Comparison of ENCODE assay signal across 8 cellular contexts in genomic region chr16:8885674-8886592, GRCh38. TPM values are rescaled to one million over a fixed set of nuclear protein-coding genes. Genes with fewer than 3 reads are reported as not detected.
A peak's percentile ranks its signal among the peaks of the same experiment; 100 is the strongest.
DNase-seq lines count a peak whose midpoint lies in the region; ATAC-seq and TF ChIP-seq lines count a peak whose summit lies in the region.

No MANE protein-coding gene starts in this region.

- H3K27me3 ChIP-seq in CD8-positive, alpha-beta T cell (ENCODE audit: insufficient read depth, low read length) = no peaks in the 10 kb centered on the region

- H3K27me3 Mint-ChIP-seq in effector memory CD8-positive, alpha-beta T cell = peaks cover 9 to 15% of the 10 kb centered on the region in 2 donors
- H3K27me3 Mint-ChIP-seq in natural killer cell (ENCODE audit: low read depth in 2 of 2) = peaks cover 0 to 8% of the 10 kb centered on the region in 2 donors
- H3K27me3 Mint-ChIP-seq in CD8-positive, alpha-beta T cell (ENCODE audit: low read depth) = peaks cover 7% of the 10 kb centered on the region

- peaks cover 11 to 14% of the 10 kb centered on the region in 2 donors for H3K4me1 Mint-ChIP-seq in effector memory CD8-positive, alpha-beta T cell (ENCODE audit: low read depth in 2 of 2)
- H3K4me1 Mint-ChIP-seq in natural killer cell = peaks cover 12 to 20% of the 10 kb centered on the region in 2 donors
- H3K4me1 Mint-ChIP-seq in CD8-positive, alpha-beta T cell (ENCODE audit: low read depth) = peaks cover 14% of the 10 kb centered on the region

- intact Hi-C loops in natural killer cell (cut with micrococcal nuclease) = no loop called here
- intact Hi-C loops in CD8-positive, alpha-beta T cell (cut with DNase I, micrococcal nuclease) = no loop called here

- peak overlapping the region; percentile 71 to 73 for H3K27ac Mint-ChIP-seq in effector memory CD8-positive, alpha-beta T cell
- peak overlapping the region in 1 of 2 donors; percentile 56 for H3K27ac Mint-ChIP-seq in natural killer cell
- H3K27ac Mint-ChIP-seq in CD8-positive, alpha-beta T cell = no peak overlapping the region

- no peaks in the 10 kb centered on the region for H3K9me3 ChIP-seq in CD8-positive, alpha-beta T cell (ENCODE audit: low read length)

- H3K4me3 Mint-ChIP-seq in effector memory CD8-positive, alpha-beta T cell = no peak overlapping the region
- H3K4me3 Mint-ChIP-seq in natural killer cell = no peak overlapping the region
- H3K4me3 Mint-ChIP-seq in CD8-positive, alpha-beta T cell = no peak overlapping the region

- H3K9me3 Mint-ChIP-seq in effector memory CD8-positive, alpha-beta T cell = no peaks in the 10 kb centered on the region
- no peaks in the 10 kb centered on the region for H3K9me3 Mint-ChIP-seq in natural killer cell
- H3K9me3 Mint-ChIP-seq in CD8-positive, alpha-beta T cell = no peaks in the 10 kb centered on the region

- peaks cover 18% of the 10 kb centered on the region for H3K36me3 Mint-ChIP-seq in effector memory CD8-positive, alpha-beta T cell (ENCODE audit: insufficient read depth)
- H3K36me3 Mint-ChIP-seq in natural killer cell = no peaks in the 10 kb centered on the region
- peaks cover 14% of the 10 kb centered on the region for H3K36me3 Mint-ChIP-seq in CD8-positive, alpha-beta T cell

- H3K36me3 ChIP-seq in CD8-positive, alpha-beta T cell (ENCODE audit: insufficient read depth, low read length) = peaks cover 4% of the 10 kb centered on the region

- peak; percentile 42 for ATAC-seq in effector memory CD8-positive, alpha-beta T cell (replicated peaks)
- ATAC-seq in natural killer cell (peak in 2 of 3 donors; percentile 17 to 47), HG02642 (IDR thresholded peaks at IDR 0.05; ENCODE audit: poor library complexity, unreplicated experiment) (no peak), GM18907 (IDR thresholded peaks at IDR 0.05; ENCODE audit: unreplicated experiment) (no peak), GM19395 (IDR thresholded peaks at IDR 0.05; ENCODE audit: unreplicated experiment) (no peak)
- no peak for ATAC-seq in CD8-positive, alpha-beta T cell

- H3K27ac ChIP-seq in CD8-positive, alpha-beta T cell (ENCODE audit: low read depth, low read length) = no peak overlapping the region

- TF ChIP-seq CTCF in natural killer cell (IDR thresholded peaks at IDR 0.05) = no peak
- no peak for TF ChIP-seq CTCF in CD8-positive, alpha-beta T cell (IDR thresholded peaks at IDR 0.05)

- CTCF ChIA-PET in CD8-positive, alpha-beta T cell (lab: Charles Lee) = interaction anchor here (1.5 to 2.3 kb wide), 2 partner anchors 123 to 319 kb away, joined by 4 to 7 read pairs; no protein-coding TSS in a partner anchor

- DNase-seq in Daoy (ENCODE audit: low read depth) (peak; percentile 55), NCI-H1092 treated with DMSO at 0.1 percent for 48 hours (lab: John Stamatoyannopoulos, UW) (peak; percentile 31), natural killer cell (no peak)
- DNase-seq in effector memory CD8-positive, alpha-beta T cell = no peak
- no peak for DNase-seq in CD8-positive, alpha-beta T cell

- H3K4me1 ChIP-seq in CD8-positive, alpha-beta T cell (ENCODE audit: insufficient read depth, low read length) = peaks cover 9% of the 10 kb centered on the region

- H3K4me3 ChIP-seq in CD8-positive, alpha-beta T cell (ENCODE audit: low read depth, low read length) = no peak overlapping the region

- POLR2A ChIA-PET in CD8-positive, alpha-beta T cell (lab: Charles Lee) = no interaction called here

RNA-seq across cellular contexts. Expression of gene LITAFD, which starts 3.8 kb away (rescaled TPM):
- total RNA-seq in Daoy (2014; rRNA removed; shearing (Covaris generic)) = not detected in 2 replicates
- total RNA-seq in natural killer cell = 1 to 10 TPM in 1 of 3 donors, under 1 TPM in 2; 0.21 to 1.1 (median 0.29) TPM
- not detected for total RNA-seq in CD8-positive, alpha-beta T cell

RNA-seq across cellular contexts. Expression of gene CARHSP1, which starts 17.1 kb away (rescaled TPM):
- 55.9 and 58.5 TPM in 2 replicates for total RNA-seq in Daoy (2014; rRNA removed; shearing (Covaris generic))
- 10 to 100 TPM; 59.0 to 70.0 (median 60.1) TPM for total RNA-seq in natural killer cell
- 10 to 100 TPM; 28.0 to 33.3 TPM for total RNA-seq in CD8-positive, alpha-beta T cell

Comparison
In these comparisons a context has a peak if more than half of its experiments do, and no peak if none do; other contexts are left out.
1. DNase-seq: peak in Daoy (single experiment) and NCI-H1092 treated with DMSO at 0.1 percent for 48 hours (single experiment); none in effector memory CD8-positive, alpha-beta T cell (0 of 3), natural killer cell (single experiment) and CD8-positive, alpha-beta T cell (0 of 7).
2. ATAC-seq: peak in effector memory CD8-positive, alpha-beta T cell (single experiment) and natural killer cell (2 of 3); none in HG02642 (single experiment), GM18907 (single experiment), GM19395 (single experiment) and CD8-positive, alpha-beta T cell (single experiment).